Comparison of ENCODE assay signal across 25 cellular contexts in genomic region chr1:208551609-208552008, GRCh38.
"Had no signal": no experiment of that assay in that cellular context is flagged by ENCODE, and none has a peak within 500 bp of the region (broad histone marks: within the 10 kb centered on the region; RNA-seq: fewer than 3 reads in every experiment).

No MANE protein-coding gene starts in this region.

- H3K4me2 ChIP-seq: hepatocyte, smooth muscle cell had no signal

- H2AFZ ChIP-seq: hepatocyte, parathyroid adenoma had no signal

- H3K27me3 ChIP-seq: gastrocnemius medialis, hepatocyte, left lung, suprapubic skin, upper lobe of right lung, uterus had no signal

- H3K4me1 ChIP-seq: gastrocnemius medialis, left lung, parathyroid adenoma, suprapubic skin, transverse colon, upper lobe of right lung, uterus had no signal

- FAIRE-seq: islet of Langerhans had no signal

- H3K79me2 ChIP-seq: hepatocyte, parathyroid adenoma had no signal

- H3K9ac ChIP-seq: parathyroid adenoma had no signal

- ATAC-seq: gastrocnemius medialis; heart left ventricle; left cardiac atrium; left lung; mucosa of descending colon; natural killer cell treated with Interleukin-12 subunit alpha and Interleukin-12 subunit beta and Interleukin-15 and Interleukin-18, amount 100 ng/mL, for 72 hours; sciatic nerve; stimulated activated naive CD8-positive, alpha-beta T cell treated with anti-CD3 and anti-CD28 coated beads, Interleukin-15, amount 100 ng/mL, for 72 hours; upper lobe of right lung had no signal

- H3K4me3 ChIP-seq: gastrocnemius medialis, heart left ventricle, hepatocyte, left lung, mucosa of descending colon, smooth muscle cell, suprapubic skin, transverse colon, upper lobe of right lung, uterus had no signal

- H3K9me3 ChIP-seq: gastrocnemius medialis, heart left ventricle, left lung, mucosa of descending colon, suprapubic skin, transverse colon, upper lobe of right lung, uterus had no signal

- H3K36me3 ChIP-seq: gastrocnemius medialis, heart left ventricle, left lung, suprapubic skin, transverse colon, upper lobe of right lung, uterus had no signal

- DNase-seq: dorsolateral prefrontal cortex; effector CD4-positive, alpha-beta T cell; gastrocnemius medialis; heart left ventricle; left cardiac atrium; left lung; mesenchymal stem cell; mucosa of descending colon; naive B cell; stimulated activated CD4-positive, alpha-beta T cell treated with anti-CD3 and anti-CD28 coated beads, Interleukin-12 subunit alpha, Interleukin-12 subunit beta, amount 100 ng/mL, for 4 hours; stimulated activated CD4-positive, alpha-beta T cell treated with anti-CD3 and anti-CD28 coated beads, Interleukin-1b, Interleukin-23, amount 100 ng/mL, for 48 hours; stimulated activated CD4-positive, alpha-beta T cell treated with anti-CD3 and anti-CD28 coated beads, Interleukin-4, amount 100 ng/mL, for 1 hour; stimulated activated CD8-positive, alpha-beta memory T cell treated with anti-CD3 and anti-CD28 coated beads, Interleukin-4, amount 100 ng/mL, for 48 hours; stimulated activated naive CD4-positive, alpha-beta T cell; stimulated activated naive CD8-positive, alpha-beta T cell treated with anti-CD3 and anti-CD28 coated beads, Interleukin-15, amount 100 ng/mL, for 72 hours; transverse colon; upper lobe of right lung; uterus had no signal

- H3K27ac ChIP-seq: dorsolateral prefrontal cortex, gastrocnemius medialis, heart left ventricle, hepatocyte, left lung, parathyroid adenoma, suprapubic skin, transverse colon, upper lobe of right lung, uterus had no signal
